In genomic region chr1:77039739-77040138, GRCh38 we compare ENCODE assay signal across 12 cellular contexts.
DNase-seq lines count a peak whose midpoint lies in the region; ATAC-seq and TF ChIP-seq lines count a peak whose summit lies in the region.
"Had no signal": no experiment of that assay in that cellular context is flagged by ENCODE, and none has a peak within 500 bp of the region (broad histone marks: within the 10 kb centered on the region; RNA-seq: fewer than 3 reads in every experiment).

No MANE protein-coding gene starts in this region.

- dilution Hi-C loops in mammary epithelial cell (cut with HindIII; ENCODE audit: low sequenced_read_pairs) = no loop called here

- peak overlapping the region; percentile 5; the same call in 1 of the 2 replicates for H3K4me3 ChIP-seq in ACC112 (ENCODE audit: low read depth, low read length)
- no peak overlapping the region for H3K4me3 ChIP-seq in mammary epithelial cell (replicated peaks in 1 of 3; ENCODE audit: insufficient read depth in 1 of 3, low read depth in 2 of 3, low read length in 3 of 3)
- H3K4me3 ChIP-seq: BLaER1, psoas muscle had no signal

- H3K4me1 ChIP-seq in ACC112 (ENCODE audit: control insufficient read depth, insufficient read depth, low read length, unreplicated experiment) (peaks cover 16% of the 10 kb centered on the region), mammary epithelial cell (ENCODE audit: insufficient read depth, low read length) (peaks cover 34% of the 10 kb centered on the region)
- H3K4me1 ChIP-seq: BLaER1, psoas muscle had no signal

- H3K27me3 Mint-ChIP-seq in glutamatergic neuron (ENCODE audit: unreplicated experiment) = peaks cover 13% of the 10 kb centered on the region

- H3K79me2 ChIP-seq in ACC112 (ENCODE audit: control insufficient read depth, insufficient read depth, low read length, unreplicated experiment) (no peaks in the 10 kb centered on the region), mammary epithelial cell (ENCODE audit: insufficient read depth, low read length) (no peaks in the 10 kb centered on the region)

- H3K27ac Mint-ChIP-seq in glutamatergic neuron (ENCODE audit: unreplicated experiment) = no peak overlapping the region
- H3K27ac Mint-ChIP-seq: immature natural killer cell had no signal

- no peak overlapping the region for H3K4me3 Mint-ChIP-seq in glutamatergic neuron (ENCODE audit: unreplicated experiment)
- H3K4me3 Mint-ChIP-seq: immature natural killer cell had no signal

- H2AFZ ChIP-seq in ACC112 (ENCODE audit: low read length, unreplicated experiment) (peak overlapping the region; percentile 16), mammary epithelial cell (ENCODE audit: low read depth, low read length) (peak overlapping the region; percentile 56)

- H3K4me2 ChIP-seq in mammary epithelial cell (ENCODE audit: insufficient read depth, low read depth, low read length) = peak overlapping the region; percentile 27
- H3K4me2 ChIP-seq: BLaER1 had no signal

- in situ Hi-C loops in mammary epithelial cell (cut with MboI; ENCODE audit: low sequenced_read_pairs in 2 of 2) = no loop called here

- TF ChIP-seq CTCF in mammary epithelial cell (conservative IDR thresholded peaks at IDR 0.05 in 1 of 2, IDR thresholded peaks at IDR 0.05 in 1 of 2; ENCODE audit: extremely low read depth in 1 of 2, insufficient read depth in 1 of 2, low read depth in 1 of 2, low read length in 2 of 2) = no peak
- TF ChIP-seq CTCF in glutamatergic neuron (IDR thresholded peaks at IDR 0.05; ENCODE audit: partially characterized antibody, unreplicated experiment) = no peak

- intact Hi-C loops in mammary epithelial cell (cut with micrococcal nuclease) = loop anchor here (1.0 kb wide), 1 partner anchor 41 kb away; no protein-coding TSS in a partner anchor

- H3K27me3 ChIP-seq in ACC112 (ENCODE audit: insufficient read depth, low read length) (no peaks in the 10 kb centered on the region), mammary epithelial cell (ENCODE audit: insufficient read depth, low read length) (no peaks in the 10 kb centered on the region)
- H3K27me3 ChIP-seq: BLaER1 had no signal

- H3K9ac ChIP-seq in mammary epithelial cell (ENCODE audit: insufficient read depth, low read length) = no peak overlapping the region
- H3K9ac ChIP-seq: BLaER1 had no signal

- DNase-seq in LHCN-M2 (ENCODE audit: low read depth) = peak; percentile 96
- peak; percentile 95 for DNase-seq in mammary epithelial cell
- peak; percentile 7 for DNase-seq in medulla oblongata (ENCODE audit: extremely low spot score)
- DNase-seq in NCI-H748 (lab: John Stamatoyannopoulos, UW; ENCODE audit: unreplicated experiment) = no peak
- DNase-seq in glutamatergic neuron = no peak
- no peak for DNase-seq in cerebellar cortex (ENCODE audit: low spot score)
- DNase-seq: immature natural killer cell, Right ventricle myocardium superior had no signal

- H3K36me3 Mint-ChIP-seq in glutamatergic neuron (ENCODE audit: unreplicated experiment) = peaks cover 5% of the 10 kb centered on the region

- no peaks in the 10 kb centered on the region for H3K9me3 ChIP-seq in mammary epithelial cell (replicated peaks; ENCODE audit: insufficient read depth, low read length)
- H3K9me3 ChIP-seq: BLaER1 had no signal

- no peaks in the 10 kb centered on the region for H4K20me1 ChIP-seq in mammary epithelial cell (ENCODE audit: insufficient read depth, low read length)
- H4K20me1 ChIP-seq: BLaER1 had no signal

- peaks cover 13% of the 10 kb centered on the region for H3K9me3 Mint-ChIP-seq in glutamatergic neuron (ENCODE audit: unreplicated experiment)

- H3K4me1 Mint-ChIP-seq in glutamatergic neuron (ENCODE audit: low read depth, unreplicated experiment) = peaks cover 17% of the 10 kb centered on the region
- H3K4me1 Mint-ChIP-seq: immature natural killer cell had no signal

- CTCF ChIA-PET in mammary epithelial cell (lab: Charles Lee; ENCODE audit: low non-redundant PET) = no interaction called here

- no peak for ATAC-seq in GM21447 (IDR thresholded peaks at IDR 0.05; ENCODE audit: unreplicated experiment)
- ATAC-seq: psoas muscle had no signal

- no TSS peak for BruUV-seq in mammary epithelial cell (replicated peaks; lab: Mats Ljungman, UMichigan)

- H3K27ac ChIP-seq in ACC112 (ENCODE audit: low read depth, low read length) (peak overlapping the region; percentile 74), mammary epithelial cell (ENCODE audit: insufficient read depth, low read depth, low read length) (peak overlapping the region; percentile 46)
- H3K27ac ChIP-seq: BLaER1, psoas muscle had no signal

- WGBS in mammary epithelial cell (ENCODE audit: low coverage, missing lambda C conversion rate) = 39% methylated on average over 6 of the region's 8 CpGs

- no peaks in the 10 kb centered on the region for H3K36me3 ChIP-seq in ACC112 (ENCODE audit: insufficient read depth, low read length)
- H3K36me3 ChIP-seq in mammary epithelial cell (ENCODE audit: insufficient read depth, low read length) = no peaks in the 10 kb centered on the region
- H3K36me3 ChIP-seq: BLaER1 had no signal

Comparison
In these comparisons a context has a peak if more than half of its experiments do, and no peak if none do; other contexts are left out.
1. DNase-seq: peak in LHCN-M2 (single experiment), mammary epithelial cell (single experiment) and medulla oblongata (single experiment); none in NCI-H748 (single experiment), glutamatergic neuron (single experiment) and cerebellar cortex (single experiment).